In the genomic region with DNA sequence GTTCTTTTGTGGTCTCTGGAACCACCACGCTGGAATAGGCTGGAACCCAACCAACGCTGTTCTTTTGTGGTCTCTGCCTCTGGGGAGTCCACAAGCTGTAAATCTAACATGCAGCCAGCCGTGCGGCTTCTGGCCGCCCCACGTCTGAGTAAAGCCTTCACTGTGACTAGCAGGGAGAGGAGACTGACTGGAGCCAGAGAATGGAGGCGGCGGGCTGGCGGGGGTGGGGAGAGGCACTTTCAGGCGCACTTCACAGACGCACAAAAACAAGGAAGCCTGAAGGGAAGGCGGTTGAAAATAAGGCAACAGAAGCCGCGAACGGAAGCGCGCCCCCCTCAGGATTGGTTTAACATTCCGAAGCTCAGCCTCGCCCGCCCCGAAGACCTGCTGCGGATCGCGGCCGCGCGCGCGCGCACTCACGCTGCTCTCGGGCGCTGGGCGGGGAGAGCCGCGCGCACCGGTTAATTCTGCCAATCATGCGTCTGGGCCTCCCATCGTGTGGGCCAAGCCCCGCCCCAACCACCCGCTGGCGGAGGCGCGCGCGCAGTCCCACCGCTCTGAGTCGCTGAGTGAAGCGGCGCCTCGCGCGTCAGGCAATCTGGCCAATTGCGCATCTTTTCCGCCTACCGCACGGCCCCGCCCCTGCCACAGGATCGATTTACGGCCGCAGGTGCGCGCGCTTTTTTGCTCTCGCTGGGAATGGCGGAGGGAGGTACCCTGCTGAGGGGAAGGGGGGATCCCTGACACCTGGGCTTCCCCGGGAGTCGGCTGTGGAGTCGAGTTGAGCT, we compare ENCODE assay signal across 8 cellular contexts. TPM values are rescaled to one million over a fixed set of nuclear protein-coding genes. Genes with fewer than 3 reads are reported as not detected.
DNase-seq lines count a peak whose midpoint lies in the region; TF ChIP-seq lines count a peak whose summit lies in the region.

A gene with protein sequence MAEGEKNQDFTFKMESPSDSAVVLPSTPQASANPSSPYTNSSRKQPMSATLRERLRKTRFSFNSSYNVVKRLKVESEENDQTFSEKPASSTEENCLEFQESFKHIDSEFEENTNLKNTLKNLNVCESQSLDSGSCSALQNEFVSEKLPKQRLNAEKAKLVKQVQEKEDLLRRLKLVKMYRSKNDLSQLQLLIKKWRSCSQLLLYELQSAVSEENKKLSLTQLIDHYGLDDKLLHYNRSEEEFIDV (plus strand): TSS at position 687 of the 788 bp plus-strand sequence. CDS start 13 bp downstream, at position 700.

- no peaks in the 10 kb centered on the region for H3K36me3 ChIP-seq in HAP-1 (replicated peaks)
- no peaks in the 10 kb centered on the region for H3K36me3 ChIP-seq in MG63

- H3K36me3 Mint-ChIP-seq in nephron (ENCODE audit: low read depth), result peaks cover 3% of the 10 kb centered on the region
- H3K36me3 Mint-ChIP-seq in stimulated activated naive CD8-positive, alpha-beta T cell treated with anti-CD3 and anti-CD28 coated beads, Interleukin-15, Interleukin-2, amounts not matched to agents 100 ng/mL and 50 ng/mL, for 24 hours (ENCODE audit: low read depth), result peaks cover 19% of the 10 kb centered on the region

- H3K9me3 ChIP-seq in HAP-1 (no peaks in the 10 kb centered on the region), MG63 (no peaks in the 10 kb centered on the region)

- in situ Hi-C loops in HAP-1 (cut with MboI; ENCODE audit: low sequenced_read_pairs), result loop anchor here (10.0 kb wide), 2 partner anchors 157 to 227 kb away; a partner anchor contains a TSS

- H3K27me3 ChIP-seq in HAP-1 (ENCODE audit: low read depth) (no peaks in the 10 kb centered on the region), MG63 (no peaks in the 10 kb centered on the region)

- peaks cover 31% of the 10 kb centered on the region for H3K4me1 Mint-ChIP-seq in nephron
- H3K4me1 Mint-ChIP-seq in stimulated activated naive CD8-positive, alpha-beta T cell treated with anti-CD3 and anti-CD28 coated beads, Interleukin-15, Interleukin-2, amounts not matched to agents 100 ng/mL and 50 ng/mL, for 24 hours (ENCODE audit: low read depth), result peaks cover 55% of the 10 kb centered on the region

- H3K27ac Mint-ChIP-seq in nephron, result peak within 1 kb of the TSS; percentile 97 to 100 (median 100)
- H3K27ac Mint-ChIP-seq in stimulated activated naive CD8-positive, alpha-beta T cell treated with anti-CD3 and anti-CD28 coated beads, Interleukin-15, Interleukin-2, amounts not matched to agents 100 ng/mL and 50 ng/mL, for 24 hours, result peak within 1 kb of the TSS; percentile 96

- H3K4me3 ChIP-seq in HAP-1 (peak within 1 kb of the TSS; percentile 82), MG63 (peak within 1 kb of the TSS; percentile 74), fibroblast of pulmonary artery (replicated peaks; ENCODE audit: low read depth, low read length) (peak within 1 kb of the TSS; percentile 82)

- peaks cover 3% of the 10 kb centered on the region for H3K27me3 Mint-ChIP-seq in nephron (ENCODE audit: low read depth)
- H3K27me3 Mint-ChIP-seq in stimulated activated naive CD8-positive, alpha-beta T cell treated with anti-CD3 and anti-CD28 coated beads, Interleukin-15, Interleukin-2, amounts not matched to agents 100 ng/mL and 50 ng/mL, for 24 hours, result no peaks in the 10 kb centered on the region

- TF ChIP-seq CTCF in fibroblast of pulmonary artery (IDR thresholded peaks at IDR 0.05; ENCODE audit: low read length, missing control alignments) (peak; percentile 40), nephron (IDR thresholded peaks at IDR 0.05; ENCODE audit: unreplicated experiment in 3 of 3) (peak; percentile 50 to 70 (median 53))

- H3K4me1 ChIP-seq in HAP-1, result peaks cover 13% of the 10 kb centered on the region

- DNase-seq in GDM1 (lab: John Stamatoyannopoulos, UW) (peak; percentile 100), HAP-1 (ENCODE audit: low spot score in 2 of 2) (peak; percentile 96 to 99), MG63 (peak; percentile 97), SHP77 treated with DMSO at 0.1 percent for 48 hours (lab: John Stamatoyannopoulos, UW) (peak; percentile 99), fibroblast of pulmonary artery (ENCODE audit: low read depth) (peak; percentile 99)
- DNase-seq in activated effector memory CD4-positive, alpha-beta T cell treated with anti-CD3 and anti-CD28 coated beads, Interleukin-2, amount 50 U/mL, for 16 hours, result peak; percentile 100

- H3K9me3 Mint-ChIP-seq in nephron, result no peaks in the 10 kb centered on the region
- no peaks in the 10 kb centered on the region for H3K9me3 Mint-ChIP-seq in stimulated activated naive CD8-positive, alpha-beta T cell treated with anti-CD3 and anti-CD28 coated beads, Interleukin-15, Interleukin-2, amounts not matched to agents 100 ng/mL and 50 ng/mL, for 24 hours

- peak within 1 kb of the TSS; percentile 93 to 97 (median 96) for H3K4me3 Mint-ChIP-seq in nephron
- peak within 1 kb of the TSS; percentile 86 for H3K4me3 Mint-ChIP-seq in stimulated activated naive CD8-positive, alpha-beta T cell treated with anti-CD3 and anti-CD28 coated beads, Interleukin-15, Interleukin-2, amounts not matched to agents 100 ng/mL and 50 ng/mL, for 24 hours

RNA-seq across cellular contexts. Expression of the gene that starts here (rescaled TPM):
- total RNA-seq in MG63 (2014; rRNA removed; shearing (Covaris generic); ENCODE audit: low replicate concordance), result 6.6 and 11.1 TPM in 2 replicates

Comparison
In these comparisons a context has a peak if more than half of its experiments do, and no peak if none do; other contexts are left out.
1. Peak in every context shown above with its lines: DNase-seq and H3K4me3 ChIP-seq.